16 cellular contexts compared by ENCODE assay signal in genomic region chr16:24876231-24876630, GRCh38. TPM values are rescaled to one million over a fixed set of nuclear protein-coding genes. Genes with fewer than 3 reads are reported as not detected.
DNase-seq lines count a peak whose midpoint lies in the region; FAIRE-seq and TF ChIP-seq lines count a peak whose summit lies in the region.
"Had no signal": no experiment of that assay in that cellular context is flagged by ENCODE, and none has a peak within 500 bp of the region (broad histone marks: within the 10 kb centered on the region; RNA-seq: fewer than 3 reads in every experiment).

No MANE protein-coding gene starts in this region.

- H3K4me1 ChIP-seq in colonic mucosa, result no peaks in the 10 kb centered on the region

- H3K9ac ChIP-seq in colonic mucosa (ENCODE audit: low read depth in 2 of 2, low read length in 2 of 2), result no peak overlapping the region
- H3K9ac ChIP-seq: BLaER1 treated with 17β-estradiol and CSF1 and Interleukin-3, amounts not matched to agents 10 nM and 100 nM had no signal

- no peak for TF ChIP-seq CTCF in colonic mucosa (IDR thresholded peaks at IDR 0.05)

- no peak overlapping the region for H3K27ac ChIP-seq in colonic mucosa
- H3K27ac ChIP-seq in temporal lobe (ENCODE audit: low read depth, low read length), result peak overlapping the region; percentile 74
- H3K27ac ChIP-seq: 22Rv1; BLaER1 treated with 17β-estradiol and CSF1 and Interleukin-3, amounts not matched to agents 10 nM and 100 nM had no signal

- intact Hi-C loops in colonic mucosa (cut with DNase I), result no loop called here

- peak; percentile 17 for DNase-seq in Ammon's horn (ENCODE audit: low spot score)
- peak; percentile 43 for DNase-seq in colonic mucosa
- DNase-seq in midbrain (lab: John Stamatoyannopoulos, UW), result peak; percentile 3
- DNase-seq in 8988T, result no peak
- DNase-seq in urothelium cell line (ENCODE audit: low spot score), result no peak
- no peak for DNase-seq in kidney glomerular epithelial cell (lab: John Stamatoyannopoulos, UW)
- DNase-seq: AML-193; CD4-positive, CD25-positive, alpha-beta regulatory T cell; DMS53; GF-D8; HCEC 1CT; IMR-90 had no signal

- H3K4me3 ChIP-seq in colonic mucosa, result no peak overlapping the region
- H3K4me3 ChIP-seq: BLaER1 treated with 17β-estradiol and CSF1 and Interleukin-3, amounts not matched to agents 10 nM and 100 nM had no signal

- no peaks in the 10 kb centered on the region for H3K27me3 ChIP-seq in colonic mucosa
- H3K27me3 ChIP-seq: BLaER1 treated with 17β-estradiol and CSF1 and Interleukin-3, amounts not matched to agents 10 nM and 100 nM had no signal

- FAIRE-seq in urothelium cell line (lab: Jason Lieb, UNC), result no peak
- FAIRE-seq: GM19239 had no signal

- H3K9me3 ChIP-seq in colonic mucosa, result no peaks in the 10 kb centered on the region

- H3K36me3 ChIP-seq in colonic mucosa, result no peaks in the 10 kb centered on the region
- H3K36me3 ChIP-seq: BLaER1 treated with 17β-estradiol and CSF1 and Interleukin-3, amounts not matched to agents 10 nM and 100 nM had no signal

RNA-seq across cellular contexts. Expression of gene SLC5A11, which starts 30.5 kb away (rescaled TPM):
- total RNA-seq in colonic mucosa (1 to 10 TPM in 1 of 2 donors, under 1 TPM in 1; 0.79 to 2.6 TPM), temporal lobe (not detected)
- total RNA-seq: CD4-positive, CD25-positive, alpha-beta regulatory T cell had no signal

Comparison
In these comparisons a context has a peak if more than half of its experiments do, and no peak if none do; other contexts are left out.
1. DNase-seq: peak in Ammon's horn (single experiment), colonic mucosa (single experiment) and midbrain (single experiment); none in 8988T (single experiment), urothelium cell line (single experiment) and kidney glomerular epithelial cell (single experiment).